In the genomic region with DNA sequence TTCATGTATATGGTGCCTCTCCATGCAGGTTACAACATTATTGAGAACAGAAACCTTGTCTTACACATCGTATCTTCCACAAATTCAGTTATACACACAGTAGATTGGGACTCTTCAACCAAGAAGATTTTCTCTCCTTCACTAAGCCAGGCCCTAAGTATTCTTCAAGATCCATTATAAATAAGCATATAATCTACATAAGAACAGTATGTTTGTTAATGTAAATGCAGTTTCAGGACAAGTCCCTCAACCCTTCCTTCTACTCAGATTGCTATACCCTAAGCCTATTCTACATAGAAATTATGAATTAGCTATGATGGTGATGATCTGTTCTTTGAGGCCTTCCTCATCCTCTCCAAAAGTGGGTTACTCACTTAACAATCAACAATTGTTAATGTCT, we compare ENCODE assay signal across 18 cellular contexts. TPM values are rescaled to one million over a fixed set of nuclear protein-coding genes. Genes with fewer than 3 reads are reported as not detected.
DNase-seq lines count a peak whose midpoint lies in the region; ATAC-seq, FAIRE-seq and TF ChIP-seq lines count a peak whose summit lies in the region.
"Had no signal": no experiment of that assay in that cellular context is flagged by ENCODE, and none has a peak within 500 bp of the region (broad histone marks: within the 10 kb centered on the region; RNA-seq: fewer than 3 reads in every experiment).

No MANE protein-coding gene starts in this region.

- H3K4me1 ChIP-seq in Caco-2 (peaks cover 35% of the 10 kb centered on the region), HUES6 (ENCODE audit: control insufficient read depth, insufficient read depth, low read length) (peaks cover 28% of the 10 kb centered on the region), keratinocyte (ENCODE audit: control insufficient read depth, extremely low read depth, insufficient read depth, low read length) (peaks cover 60% of the 10 kb centered on the region), psoas muscle (no peaks in the 10 kb centered on the region), ovary (ENCODE audit: insufficient read depth) (no peaks in the 10 kb centered on the region)
- H3K4me1 ChIP-seq: SJCRH30 had no signal

- FAIRE-seq in bronchial epithelial cell (lab: Jason Lieb, UNC) (no peak), keratinocyte (lab: Jason Lieb, UNC) (no peak)
- FAIRE-seq: A204.1, GM19239 had no signal

- H4K20me1 ChIP-seq in keratinocyte (ENCODE audit: control insufficient read depth, extremely low read depth, insufficient read depth, low read length) = no peaks in the 10 kb centered on the region

- POLR2A ChIA-PET in Caco-2 (lab: Charles Lee) = interaction anchor here (0.7 kb wide), 1 partner anchor 43 kb away, joined by 3 read pairs; the partner anchor contains the start of gene COL4A5

- no peaks in the 10 kb centered on the region for H3K27me3 Mint-ChIP-seq in Caco-2 (ENCODE audit: insufficient read depth, unreplicated experiment)

- no peaks in the 10 kb centered on the region for H3K36me3 Mint-ChIP-seq in Caco-2 (ENCODE audit: insufficient read depth, unreplicated experiment)

- ATAC-seq in psoas muscle = no peak
- ATAC-seq: HepG2 had no signal

- dilution Hi-C loops in keratinocyte (cut with MboI; ENCODE audit: extremely low pct_ligation_motif_present, low sequenced_read_pairs) = no loop called here

- no peak for TF ChIP-seq EP300 in ovary (IDR thresholded peaks at IDR 0.05)

- no peak overlapping the region for H3K4me3 ChIP-seq in Caco-2 (ENCODE audit: low read depth, low read length)
- H3K4me3 ChIP-seq in HUES6 (ENCODE audit: low read depth, low read length) = peak overlapping the region; percentile 41
- H3K4me3 ChIP-seq in bronchial epithelial cell (ENCODE audit: low read depth, low read length) = no peak overlapping the region
- H3K4me3 ChIP-seq in keratinocyte (ENCODE audit: control insufficient read depth in 2 of 3, extremely low read depth in 1 of 3, insufficient read depth in 2 of 3, low read depth in 1 of 3, low read length in 3 of 3) = peak overlapping the region; percentile 23 to 56 (median 51)
- no peak overlapping the region for H3K4me3 ChIP-seq in psoas muscle
- no peak overlapping the region for H3K4me3 ChIP-seq in ovary
- H3K4me3 ChIP-seq: SJCRH30 had no signal

- no peak for DNase-seq in Caco-2
- DNase-seq in bronchial epithelial cell (ENCODE audit: low read depth) = peak; percentile 16
- DNase-seq in keratinocyte (ENCODE audit: low read depth, low spot score) = no peak
- no peak for DNase-seq in NCI-H2081 (lab: John Stamatoyannopoulos, UW)
- DNase-seq in psoas muscle = no peak
- DNase-seq in DMS153 treated with DMSO at 0.1 percent for 48 hours (lab: John Stamatoyannopoulos, UW; ENCODE audit: unreplicated experiment) = no peak
- DNase-seq in ovary = no peak
- DNase-seq: DND-41, GF-D8, Kasumi-1, NCI-H187 treated with DMSO at 0.1 percent for 48 hours, NCI-H510A, RPMI8226, SJCRH30 had no signal

- H3K9me3 Mint-ChIP-seq in Caco-2 (ENCODE audit: unreplicated experiment) = no peaks in the 10 kb centered on the region

- BruUV-seq in Caco-2 (replicated peaks; lab: Mats Ljungman, UMichigan) = TSS peak; percentile 86

- peaks cover 28% of the 10 kb centered on the region for H3K4me1 Mint-ChIP-seq in Caco-2 (ENCODE audit: low read depth, unreplicated experiment)

- CTCF ChIA-PET in Caco-2 (lab: Charles Lee) = no interaction called here

- no peaks in the 10 kb centered on the region for H3K36me3 ChIP-seq in Caco-2 (ENCODE audit: control insufficient read depth, insufficient read depth, low read length)
- no peaks in the 10 kb centered on the region for H3K36me3 ChIP-seq in HUES6 (ENCODE audit: control insufficient read depth, insufficient read depth, low read length)
- H3K36me3 ChIP-seq in bronchial epithelial cell (ENCODE audit: control insufficient read depth, insufficient read depth, low read length) = no peaks in the 10 kb centered on the region
- H3K36me3 ChIP-seq in keratinocyte (ENCODE audit: control insufficient read depth in 2 of 2, extremely low read depth in 1 of 2, insufficient read depth in 2 of 2, low read length in 2 of 2) = no peaks in the 10 kb centered on the region
- H3K36me3 ChIP-seq in psoas muscle (ENCODE audit: insufficient read depth in 1 of 2, low read depth in 1 of 2) = no peaks in the 10 kb centered on the region
- no peaks in the 10 kb centered on the region for H3K36me3 ChIP-seq in ovary
- H3K36me3 ChIP-seq: SJCRH30 had no signal

- no peaks in the 10 kb centered on the region for H3K9me1 ChIP-seq in keratinocyte (ENCODE audit: control insufficient read depth, extremely low read depth, insufficient read depth, low read length)

- H3K27ac Mint-ChIP-seq in Caco-2 (ENCODE audit: unreplicated experiment) = peak overlapping the region; percentile 72

- whole genome bisulfite sequencing in psoas muscle, 3 donors = 75 to 100% (median 93%) methylated on average over 1 of the region's 1 CpG
- WGBS in ovary, 3 donors = 64 to 83% (median 79%) methylated on average over 1 of the region's 1 CpG

- H2AFZ ChIP-seq in keratinocyte (ENCODE audit: control insufficient read depth, low read length) = no peak overlapping the region

- intact Hi-C loops in Caco-2 (cut with micrococcal nuclease; ENCODE audit: unreplicated experiment) (loop anchor here (1.0 to 5.0 kb wide), 3 partner anchors 16 to 88 kb away; partner anchors contain the start of genes COL4A5 and COL4A6), psoas muscle (cut with DNase I) (no loop called here), ovary (cut with DNase I) (no loop called here)

- H3K27me3 ChIP-seq in Caco-2 (replicated peaks; ENCODE audit: control insufficient read depth, insufficient read depth, low read length) = no peaks in the 10 kb centered on the region
- H3K27me3 ChIP-seq in HUES6 (ENCODE audit: control insufficient read depth, insufficient read depth, low read length) = no peaks in the 10 kb centered on the region; the same call in 1 of the 2 replicates
- no peaks in the 10 kb centered on the region for H3K27me3 ChIP-seq in bronchial epithelial cell (ENCODE audit: control insufficient read depth, insufficient read depth, low read length)
- no peaks in the 10 kb centered on the region for H3K27me3 ChIP-seq in keratinocyte (ENCODE audit: control insufficient read depth, extremely low read depth, insufficient read depth, low read length)
- no peaks in the 10 kb centered on the region for H3K27me3 ChIP-seq in psoas muscle (ENCODE audit: insufficient read depth in 3 of 3, low read length in 2 of 3)
- H3K27me3 ChIP-seq in ovary = no peaks in the 10 kb centered on the region
- H3K27me3 ChIP-seq: SJCRH30 had no signal

- H3K9ac ChIP-seq in HUES6 (ENCODE audit: low read length) (no peak overlapping the region), keratinocyte (ENCODE audit: control insufficient read depth, extremely low read depth, insufficient read depth, low read length) (peak overlapping the region; percentile 80)

- H3K27ac ChIP-seq in HUES6 (ENCODE audit: low read depth, low read length) (peak overlapping the region; percentile 72; the same call in 1 of the 2 replicates), keratinocyte (ENCODE audit: control insufficient read depth, insufficient read depth, low read length) (peak overlapping the region; percentile 98), psoas muscle (no peak overlapping the region), ovary (no peak overlapping the region)
- H3K27ac ChIP-seq: SJCRH30 had no signal

- no peaks in the 10 kb centered on the region for H3K9me3 ChIP-seq in Caco-2
- H3K9me3 ChIP-seq in HUES6 (ENCODE audit: control insufficient read depth, insufficient read depth, low read depth, low read length) = 0 out of 2 replicates have a peak, but pooled peaks cover 5% of the 10 kb centered on the region
- no peaks in the 10 kb centered on the region for H3K9me3 ChIP-seq in keratinocyte (ENCODE audit: control insufficient read depth, low read depth, low read length)
- H3K9me3 ChIP-seq in psoas muscle = no peaks in the 10 kb centered on the region
- no peaks in the 10 kb centered on the region for H3K9me3 ChIP-seq in ovary
- H3K9me3 ChIP-seq: SJCRH30 had no signal

- no peaks in the 10 kb centered on the region for H3K79me2 ChIP-seq in keratinocyte (ENCODE audit: control insufficient read depth, insufficient read depth, low read length)

- TF ChIP-seq CTCF in Caco-2 (IDR thresholded peaks at IDR 0.05; ENCODE audit: insufficient read depth in 1 of 2, low read depth in 1 of 2, low read length in 1 of 2, severe bottlenecking in 1 of 2, unreplicated experiment in 1 of 2) (no peak), bronchial epithelial cell (IDR thresholded peaks at IDR 0.05; ENCODE audit: insufficient read depth, low read length, severe bottlenecking) (no peak), keratinocyte (optimal IDR thresholded peaks at IDR 0.05 in 1 of 3, IDR thresholded peaks at IDR 0.05 in 1 of 3, conservative IDR thresholded peaks at IDR 0.05 in 1 of 3; ENCODE audit: extremely low read depth in 1 of 3, insufficient read depth in 2 of 3, low read length in 3 of 3) (no peak), psoas muscle (IDR thresholded peaks at IDR 0.05) (no peak), ovary (IDR thresholded peaks at IDR 0.05) (no peak)

- peak overlapping the region; percentile 71 for H3K4me3 Mint-ChIP-seq in Caco-2 (ENCODE audit: unreplicated experiment)

- no peak for TF ChIP-seq POLR2A in ovary (IDR thresholded peaks at IDR 0.05)

- H3K4me2 ChIP-seq in keratinocyte (ENCODE audit: control insufficient read depth, extremely low read depth, insufficient read depth, low read depth, low read length) = peak overlapping the region; percentile 85

RNA-seq across cellular contexts. Expression of gene COL4A6, which starts 41.2 kb away (rescaled TPM):
- total RNA-seq in Caco-2 (2022) = 15.9 and 16.0 TPM in 2 replicates
- 21.1 and 23.4 TPM in 2 replicates for total RNA-seq in bronchial epithelial cell
- polyA plus RNA-seq in keratinocyte = 15.4 to 25.0 TPM (median 18.8 TPM) in 3 replicates
- polyA plus RNA-seq in keratinocyte (2011; ENCODE audit: low read depth) = 3.9 TPM
- 8.4 and 10.5 TPM in 2 replicates for polyA plus RNA-seq in keratinocyte (2011; cell fraction: cytosol; rRNA removed)
- polyA plus RNA-seq in keratinocyte (2011; cell fraction: nucleus; rRNA removed) = 62.3 and 71.9 TPM in 2 replicates
- polyA plus RNA-seq in keratinocyte (2012; ENCODE audit: low replicate concordance) = 8.9 and 14.6 TPM in 2 replicates
- 9.4 to 27.0 TPM (median 23.9 TPM) in 3 replicates for polyA minus RNA-seq in keratinocyte
- 12.5 TPM for polyA minus RNA-seq in keratinocyte (2011; cell fraction: cytosol; rRNA and poly(A)+ RNA removed)
- 41.3 and 74.4 TPM in 2 replicates for polyA minus RNA-seq in keratinocyte (2011; cell fraction: nucleus; rRNA and poly(A)+ RNA removed)
- 1 to 10 TPM in 3 of 4 donors, under 1 TPM in 1; 0.68 to 3.6 (median 1.1) TPM for total RNA-seq in psoas muscle
- polyA plus RNA-seq in psoas muscle = under 1 TPM; 0.17 to 0.18 (median 0.18) TPM
- 10 to 100 TPM in 6 of 7 donors, 1 to 10 TPM in 1; 4.5 to 32.1 (median 12.5) TPM for total RNA-seq in ovary
- 10 to 100 TPM in 1 of 2 donors, 1 to 10 TPM in 1; 3.3 to 10.9 TPM for polyA plus RNA-seq in ovary

RNA-seq across cellular contexts. Expression of gene COL4A5, which starts 42.7 kb away (rescaled TPM):
- 48.1 and 49.8 TPM in 2 replicates for total RNA-seq in Caco-2 (2022)
- 48.4 and 63.1 TPM in 2 replicates for total RNA-seq in bronchial epithelial cell
- polyA plus RNA-seq in keratinocyte = 42.4 to 81.5 TPM (median 53.2 TPM) in 3 replicates
- polyA plus RNA-seq in keratinocyte (2011; ENCODE audit: low read depth) = 16.3 TPM
- 8.9 and 14.2 TPM in 2 replicates for polyA plus RNA-seq in keratinocyte (2011; cell fraction: cytosol; rRNA removed)
- 219 and 282 TPM in 2 replicates for polyA plus RNA-seq in keratinocyte (2011; cell fraction: nucleus; rRNA removed)
- 27.5 and 29.1 TPM in 2 replicates for polyA plus RNA-seq in keratinocyte (2012; ENCODE audit: low replicate concordance)
- 39.8 to 170 TPM (median 104 TPM) in 3 replicates for polyA minus RNA-seq in keratinocyte
- 17.3 TPM for polyA minus RNA-seq in keratinocyte (2011; cell fraction: cytosol; rRNA and poly(A)+ RNA removed)
- polyA minus RNA-seq in keratinocyte (2011; cell fraction: nucleus; rRNA and poly(A)+ RNA removed) = 151 and 221 TPM in 2 replicates
- total RNA-seq in psoas muscle = 1 to 10 TPM; 3.1 to 8.6 (median 6.1) TPM
- polyA plus RNA-seq in psoas muscle = 1 to 10 TPM; 1.1 to 2.0 (median 1.1) TPM
- total RNA-seq in ovary = 10 to 100 TPM; 18.8 to 75.9 (median 45.3) TPM
- 10 to 100 TPM; 10.2 to 63.0 TPM for polyA plus RNA-seq in ovary

Comparison
In these comparisons a context has a peak if more than half of its experiments do, and no peak if none do; other contexts are left out.
1. H3K4me3 ChIP-seq: peak in HUES6 (single experiment) and keratinocyte (3 of 3); none in Caco-2 (single experiment), bronchial epithelial cell (single experiment), psoas muscle (single experiment) and ovary (single experiment).
2. H3K27ac ChIP-seq: peak in HUES6 (single experiment) and keratinocyte (single experiment); none in psoas muscle (single experiment) and ovary (0 of 2).